Comparison of ENCODE assay signal across 21 cellular contexts in genomic region chr17:47352848-47353247, GRCh38.
"Had no signal": no experiment of that assay in that cellular context is flagged by ENCODE, and none has a peak within 500 bp of the region (broad histone marks: within the 10 kb centered on the region; RNA-seq: fewer than 3 reads in every experiment).

No MANE protein-coding gene starts in this region.

- DNase-seq: activated CD4-positive, alpha-beta T cell treated with anti-CD3 and anti-CD28 coated beads for 4 hours; activated CD4-positive, alpha-beta T cell treated with anti-CD3 and anti-CD28 coated beads, Interleukin-2, amount 50 U/mL, for 4 hours; activated gamma-delta T cell; activated naive CD4-positive, alpha-beta T cell treated with anti-CD3 and anti-CD28 coated beads, Interleukin-2, amount 50 U/mL, for 16 hours; amniotic stem cell; brain microvascular endothelial cell; caudate nucleus; cortex of kidney; effector memory CD8-positive, alpha-beta T cell; erythroblast; gastrocnemius medialis; glutamatergic neuron; left ventricle myocardium inferior; mesendoderm; natural killer cell; stimulated activated CD4-positive, alpha-beta T cell treated with anti-CD3 and anti-CD28 coated beads, Interleukin-1b, Interleukin-23, amount 100 ng/mL, for 48 hours; stimulated activated naive B cell treated with anti-CD40 and anti-IgM and Interleukin-4, amounts not matched to agents 10 μg/mL and 1 μg/mL and 100 μg/mL, for 72 hours; stomach; T1000; thyroid gland; upper lobe of right lung had no signal

- ATAC-seq: effector memory CD8-positive, alpha-beta T cell; gastrocnemius medialis; natural killer cell; stimulated activated naive B cell treated with anti-CD40 and anti-IgM and Interleukin-4, amounts not matched to agents 10 μg/mL and 1 μg/mL and 100 μg/mL, for 72 hours; upper lobe of right lung had no signal
